20 cellular contexts compared by ENCODE assay signal in genomic region chr10:106078796-106079576, GRCh38.
A peak's percentile ranks its signal among the peaks of the same experiment; 100 is the strongest.
DNase-seq lines count a peak whose midpoint lies in the region; ATAC-seq and TF ChIP-seq lines count a peak whose summit lies in the region.
"Had no signal": no experiment of that assay in that cellular context is flagged by ENCODE, and none has a peak within 500 bp of the region (broad histone marks: within the 10 kb centered on the region; RNA-seq: fewer than 3 reads in every experiment).

No MANE protein-coding gene starts in this region.

- H3K27me3 ChIP-seq in RWPE2 (ENCODE audit: insufficient read depth, poor library complexity, severe bottlenecking) (no peaks in the 10 kb centered on the region), neural cell (ENCODE audit: insufficient read depth, low read depth, low read length) (no peaks in the 10 kb centered on the region), colonic mucosa (no peaks in the 10 kb centered on the region), gastroesophageal sphincter (no peaks in the 10 kb centered on the region)
- H3K27me3 ChIP-seq: vagina had no signal

- no peak for TF ChIP-seq POLR2A in gastroesophageal sphincter (IDR thresholded peaks at IDR 0.05)

- DNase-seq in Caki2 (ENCODE audit: low read depth) (peak; percentile 49), RWPE2 (ENCODE audit: low spot score) (no peak), choroid plexus epithelial cell (ENCODE audit: low read depth) (peak; percentile 56), AML-193 (lab: John Stamatoyannopoulos, UW) (no peak), colonic mucosa (no peak)
- no peak for DNase-seq in activated CD4-positive, alpha-beta T cell treated with anti-CD3 and anti-CD28 coated beads, Interleukin-2, amount 10 ng/mL, durations not matched to agents 7 days and 5 days
- DNase-seq: activated CD8-positive, alpha-beta memory T cell treated with anti-CD3 and anti-CD28 coated beads, Interleukin-2, amount 50 U/mL, for 4 hours; activated naive CD4-positive, alpha-beta T cell treated with anti-CD3 and anti-CD28 coated beads for 36 hours; Caco-2; effector memory CD4-positive, alpha-beta T cell; left ventricle myocardium inferior; NCI-H1930; NCI-H446 treated with DMSO at 0.1 percent for 48 hours; stimulated activated CD4-positive, alpha-beta T cell treated with anti-CD3 and anti-CD28 coated beads, Interleukin-4, amount 100 ng/mL, for 1 hour; substantia nigra had no signal

- ATAC-seq in RWPE2 (ENCODE audit: low read depth) = peak; percentile 45; the same call in 1 of the 3 replicates
- ATAC-seq in gastroesophageal sphincter = no peak
- ATAC-seq: sciatic nerve had no signal

- H3K9me2 ChIP-seq in neural cell (ENCODE audit: insufficient read depth, low read length) = no peaks in the 10 kb centered on the region

- H3F3A ChIP-seq in neural cell (ENCODE audit: insufficient read depth, low read length, poor library complexity, severe bottlenecking) = no peaks in the 10 kb centered on the region

- no peak overlapping the region for H2AFZ ChIP-seq in neural cell (ENCODE audit: low read depth, low read length)

- TF ChIP-seq EP300 in neural cell (conservative IDR thresholded peaks at IDR 0.05; ENCODE audit: poor library complexity, severe bottlenecking) = peak; percentile 86
- TF ChIP-seq EP300 in gastroesophageal sphincter (IDR thresholded peaks at IDR 0.05) = no peak

- H3K36me3 Mint-ChIP-seq in activated CD4-positive, alpha-beta T cell treated with anti-CD3 and anti-CD28 coated beads, Interleukin-2, amount 10 ng/mL, durations not matched to agents 7 days and 5 days (ENCODE audit: low read depth) = no peaks in the 10 kb centered on the region
- H3K36me3 Mint-ChIP-seq: brain had no signal

- TF ChIP-seq CTCF in RWPE2 (IDR thresholded peaks at IDR 0.05; ENCODE audit: poor library complexity, severe bottlenecking) (no peak), choroid plexus epithelial cell (conservative IDR thresholded peaks at IDR 0.05; ENCODE audit: low read depth, low read length) (no peak), neural cell (IDR thresholded peaks at IDR 0.05; ENCODE audit: poor library complexity, severe bottlenecking) (no peak), colonic mucosa (IDR thresholded peaks at IDR 0.05) (no peak), gastroesophageal sphincter (IDR thresholded peaks at IDR 0.05) (no peak)

- no peak overlapping the region for H3K9ac ChIP-seq in neural cell (ENCODE audit: low read length)
- no peak overlapping the region for H3K9ac ChIP-seq in colonic mucosa (ENCODE audit: low read depth in 2 of 2, low read length in 2 of 2)

- H3K9me3 Mint-ChIP-seq in activated CD4-positive, alpha-beta T cell treated with anti-CD3 and anti-CD28 coated beads, Interleukin-2, amount 10 ng/mL, durations not matched to agents 7 days and 5 days = no peaks in the 10 kb centered on the region

- H3K36me3 ChIP-seq in RWPE2 (ENCODE audit: low read depth) (no peaks in the 10 kb centered on the region; the same call in 1 of the 2 replicates), neural cell (ENCODE audit: insufficient read depth, low read length) (no peaks in the 10 kb centered on the region), colonic mucosa (no peaks in the 10 kb centered on the region), gastroesophageal sphincter (no peaks in the 10 kb centered on the region)
- H3K36me3 ChIP-seq: left ventricle myocardium inferior, vagina had no signal

- POLR2A ChIA-PET in activated CD4-positive, alpha-beta T cell treated with anti-CD3 and anti-CD28 coated beads, Interleukin-2, amount 10 ng/mL, durations not matched to agents 7 days and 5 days (lab: Charles Lee) = no interaction called here

- H3K27ac ChIP-seq in RWPE2 (ENCODE audit: poor library complexity, severe bottlenecking) (no peak overlapping the region), neural cell (ENCODE audit: low read length) (no peak overlapping the region), colonic mucosa (no peak overlapping the region), gastroesophageal sphincter (no peak overlapping the region)
- H3K27ac ChIP-seq: left ventricle myocardium inferior, vagina had no signal

- H3K4me1 ChIP-seq in RWPE2 (ENCODE audit: insufficient read depth, poor library complexity, severe bottlenecking) (no peaks in the 10 kb centered on the region), colonic mucosa (no peaks in the 10 kb centered on the region), gastroesophageal sphincter (no peaks in the 10 kb centered on the region)
- H3K4me1 ChIP-seq: Caco-2, left ventricle myocardium inferior, vagina had no signal

- H3K4me3 ChIP-seq in RWPE2 (ENCODE audit: severe bottlenecking) (no peak overlapping the region), choroid plexus epithelial cell (ENCODE audit: low read depth, low read length) (no peak overlapping the region), neural cell (ENCODE audit: low read length) (no peak overlapping the region), colonic mucosa (no peak overlapping the region), gastroesophageal sphincter (no peak overlapping the region)
- H3K4me3 ChIP-seq: left ventricle myocardium inferior, vagina had no signal

- in situ Hi-C loops in Caki2 (cut with HindIII; ENCODE audit: low pct_unique_long_range_greater_than_20kb, low sequenced_read_pairs) = no loop called here

- 78 to 85% methylated on average over 7 to 10 of the region's 10 CpGs for WGBS in gastroesophageal sphincter (ENCODE audit: low coverage in 1 of 2), 2 donors

- H3K79me2 ChIP-seq in neural cell (replicated peaks; ENCODE audit: insufficient read depth, low read length) = no peaks in the 10 kb centered on the region

- no peak overlapping the region for H3K27ac Mint-ChIP-seq in activated CD4-positive, alpha-beta T cell treated with anti-CD3 and anti-CD28 coated beads, Interleukin-2, amount 10 ng/mL, durations not matched to agents 7 days and 5 days
- H3K27ac Mint-ChIP-seq: activated naive CD4-positive, alpha-beta T cell treated with anti-CD3 and anti-CD28 coated beads for 36 hours; brain had no signal

- no peak overlapping the region for H3K4me2 ChIP-seq in neural cell (ENCODE audit: low read length)

- no peak overlapping the region for H3K4me3 Mint-ChIP-seq in activated CD4-positive, alpha-beta T cell treated with anti-CD3 and anti-CD28 coated beads, Interleukin-2, amount 10 ng/mL, durations not matched to agents 7 days and 5 days
- H3K4me3 Mint-ChIP-seq: activated naive CD4-positive, alpha-beta T cell treated with anti-CD3 and anti-CD28 coated beads for 36 hours; brain had no signal

- H3K27me3 Mint-ChIP-seq in activated CD4-positive, alpha-beta T cell treated with anti-CD3 and anti-CD28 coated beads, Interleukin-2, amount 10 ng/mL, durations not matched to agents 7 days and 5 days = no peaks in the 10 kb centered on the region
- H3K27me3 Mint-ChIP-seq: brain had no signal

- no peaks in the 10 kb centered on the region for H3K9me3 ChIP-seq in RWPE2 (ENCODE audit: severe bottlenecking)
- H3K9me3 ChIP-seq in neural cell (ENCODE audit: low read length) = no peaks in the 10 kb centered on the region
- no peaks in the 10 kb centered on the region for H3K9me3 ChIP-seq in colonic mucosa
- no peaks in the 10 kb centered on the region for H3K9me3 ChIP-seq in gastroesophageal sphincter
- H3K9me3 ChIP-seq: Caco-2, left ventricle myocardium inferior, vagina had no signal

- H3K4me1 Mint-ChIP-seq in activated CD4-positive, alpha-beta T cell treated with anti-CD3 and anti-CD28 coated beads, Interleukin-2, amount 10 ng/mL, durations not matched to agents 7 days and 5 days = no peaks in the 10 kb centered on the region

- no peaks in the 10 kb centered on the region for H4K20me1 ChIP-seq in neural cell (ENCODE audit: insufficient read depth)

- intact Hi-C loops in colonic mucosa (cut with DNase I) = no loop called here

- TF ChIP-seq RAD21 in neural cell (conservative IDR thresholded peaks at IDR 0.05) = no peak

- CTCF ChIA-PET in activated CD4-positive, alpha-beta T cell treated with anti-CD3 and anti-CD28 coated beads, Interleukin-2, amount 10 ng/mL, durations not matched to agents 7 days and 5 days (lab: Charles Lee) = no interaction called here

TF ChIP-seq in neural cell, 6 proteins besides CTCF, POLR2A, EP300 and RAD21:
- no peak for TF ChIP-seq TAF1 (IDR thresholded peaks at IDR 0.05; ENCODE audit: low read depth)
- peak; percentile 91 for TF ChIP-seq POLR2AphosphoS5 (IDR thresholded peaks at IDR 0.05)
TF ChIP-seq in neural cell: peak in this region for 1.

Comparison
In these comparisons a context has a peak if more than half of its experiments do, and no peak if none do; other contexts are left out.
1. DNase-seq: peak in Caki2 (single experiment) and choroid plexus epithelial cell (single experiment); none in RWPE2 (single experiment), AML-193 (0 of 2), colonic mucosa (single experiment) and activated CD4-positive, alpha-beta T cell treated with anti-CD3 and anti-CD28 coated beads, Interleukin-2, amount 10 ng/mL, durations not matched to agents 7 days and 5 days (single experiment).